15 cellular contexts compared by ENCODE assay signal in the genomic region with DNA sequence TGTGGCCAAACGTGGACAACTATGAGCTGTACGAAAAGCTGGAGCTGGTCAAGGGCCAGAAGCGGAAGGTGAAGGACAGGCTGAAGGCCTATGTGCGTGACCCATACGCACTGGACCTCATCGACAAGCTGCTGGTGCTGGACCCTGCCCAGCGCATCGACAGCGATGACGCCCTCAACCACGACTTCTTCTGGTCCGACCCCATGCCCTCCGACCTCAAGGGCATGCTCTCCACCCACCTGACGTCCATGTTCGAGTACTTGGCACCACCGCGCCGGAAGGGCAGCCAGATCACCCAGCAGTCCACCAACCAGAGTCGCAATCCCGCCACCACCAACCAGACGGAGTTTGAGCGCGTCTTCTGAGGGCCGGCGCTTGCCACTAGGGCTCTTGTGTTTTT. TPM values are rescaled to one million over a fixed set of nuclear protein-coding genes. Genes with fewer than 3 reads are reported as not detected.
A peak's percentile ranks its signal among the peaks of the same experiment; 100 is the strongest.
DNase-seq lines count a peak whose midpoint lies in the region; ATAC-seq, FAIRE-seq and TF ChIP-seq lines count a peak whose summit lies in the region.
"Had no signal": no experiment of that assay in that cellular context is flagged by ENCODE, and none has a peak within 500 bp of the region (broad histone marks: within the 10 kb centered on the region; RNA-seq: fewer than 3 reads in every experiment).

No MANE protein-coding gene starts in this region.

- in situ Hi-C loops in HepG2 (cut with HindIII; ENCODE audit: extremely low pct_ligation_motif_present, low pct_unique_long_range_greater_than_20kb) = no loop called here

- BruUV-seq in HepG2 (replicated peaks; lab: Mats Ljungman, UMichigan) = no TSS peak

- no peaks in the 10 kb centered on the region for H3K27me3 Mint-ChIP-seq in activated T-helper 2 cell treated with anti-CD3 and anti-CD28 coated beads, Interferon-gamma antibody, Interleukin-2, Interleukin-4, amounts not matched to agents 10 μg/mL and 5 μg/mL and 100 μg/mL, durations not matched to agents 14 hours and 24 hours and 36 hours (ENCODE audit: low read depth)
- no peaks in the 10 kb centered on the region for H3K27me3 Mint-ChIP-seq in stimulated activated memory B cell treated with anti-CD40 and anti-IgM and Interleukin-4, amounts not matched to agents 10 μg/mL and 1 μg/mL and 100 μg/mL, for 72 hours

- CTCF ChIA-PET in HepG2 (lab: Yijun Ruan, JAX; ENCODE audit: low intra/inter-chr PET ratio, low total read pairs) = no interaction called here

- H3K27ac ChIP-seq in right cardiac atrium (ENCODE audit: low read length) (no peak overlapping the region), HepG2 (ENCODE audit: extremely low read length, insufficient read depth, low read length) (no peak overlapping the region)
- H3K27ac ChIP-seq: colonic mucosa, neutrophil had no signal

- ATAC-seq in right cardiac atrium (no peak), left cardiac atrium (no peak), HepG2 (no peak), HG03280 (IDR thresholded peaks at IDR 0.05; ENCODE audit: unreplicated experiment) (no peak)
- no peak for ATAC-seq in stimulated activated memory B cell treated with anti-CD40 and anti-IgM and Interleukin-4, amounts not matched to agents 10 μg/mL and 1 μg/mL and 100 μg/mL, for 72 hours
- ATAC-seq: heart left ventricle had no signal

- H3K9ac ChIP-seq in HepG2 (ENCODE audit: insufficient read depth, low read depth, low read length) = no peak overlapping the region

- H3K4me1 ChIP-seq in right cardiac atrium (ENCODE audit: control insufficient read depth, insufficient read depth, low read length) (peaks cover 6% of the 10 kb centered on the region), HepG2 (ENCODE audit: insufficient read depth, low read length) (peaks cover 28% of the 10 kb centered on the region)
- H3K4me1 ChIP-seq: Caco-2, colonic mucosa had no signal

- H2AFZ ChIP-seq in HepG2 (ENCODE audit: low read length) = no peak overlapping the region

- H3K4me3 ChIP-seq in right cardiac atrium (ENCODE audit: low read length) (no peak overlapping the region), HepG2 (replicated peaks in 1 of 3; ENCODE audit: insufficient read depth in 1 of 3, low read depth in 2 of 3, low read length in 3 of 3) (no peak overlapping the region)
- H3K4me3 ChIP-seq: colonic mucosa, heart left ventricle had no signal

- TF ChIP-seq POLR2A in HepG2 (IDR thresholded peaks at IDR 0.05; ENCODE audit: insufficient read depth in 1 of 2, low read depth in 2 of 2, low read length in 2 of 2) (0 out of 4 replicates have a peak, but pooled peaks of 1 of the 2 experiments have one; percentile 28), GM12891 (IDR thresholded peaks at IDR 0.05; ENCODE audit: low read depth, low read length) (no peak)

- peak overlapping the region; percentile 55 for H3K27ac Mint-ChIP-seq in activated T-helper 2 cell treated with anti-CD3 and anti-CD28 coated beads, Interferon-gamma antibody, Interleukin-2, Interleukin-4, amounts not matched to agents 10 μg/mL and 5 μg/mL and 100 μg/mL, durations not matched to agents 14 hours and 24 hours and 36 hours
- no peak overlapping the region for H3K27ac Mint-ChIP-seq in stimulated activated memory B cell treated with anti-CD40 and anti-IgM and Interleukin-4, amounts not matched to agents 10 μg/mL and 1 μg/mL and 100 μg/mL, for 72 hours

- H3K36me3 Mint-ChIP-seq in activated T-helper 2 cell treated with anti-CD3 and anti-CD28 coated beads, Interferon-gamma antibody, Interleukin-2, Interleukin-4, amounts not matched to agents 10 μg/mL and 5 μg/mL and 100 μg/mL, durations not matched to agents 14 hours and 24 hours and 36 hours (ENCODE audit: low read depth) = peaks cover 69% of the 10 kb centered on the region
- H3K36me3 Mint-ChIP-seq in stimulated activated memory B cell treated with anti-CD40 and anti-IgM and Interleukin-4, amounts not matched to agents 10 μg/mL and 1 μg/mL and 100 μg/mL, for 72 hours = peaks cover 50% of the 10 kb centered on the region

- 85% methylated on average over 25 of the region's 25 CpGs for WGBS in right cardiac atrium
- WGBS in HepG2 (ENCODE audit: low lambda C conversion rate) = 95% methylated on average over 25 of the region's 25 CpGs

- H3K4me2 ChIP-seq in HepG2 (ENCODE audit: low read depth, low read length) = no peak overlapping the region

- H3K36me3 ChIP-seq in HepG2 (replicated peaks in 1 of 2; ENCODE audit: control insufficient read depth in 1 of 2, insufficient read depth in 2 of 2, low read length in 2 of 2) = peaks cover 24 to 41% of the 10 kb centered on the region in 2 experiments

- intact Hi-C loops in right cardiac atrium (cut with DNase I) (loop anchor here in 1 of 4 donors (5.0 kb wide), 1 partner anchor 52 kb away; a partner anchor contains a TSS), left cardiac atrium (cut with DNase I) (loop anchor here in 1 of 2 donors (5.0 kb wide), 1 partner anchor 83 kb away; no protein-coding TSS in a partner anchor), HepG2 (cut with micrococcal nuclease; ENCODE audit: unreplicated experiment) (loop anchor here (5.0 kb wide), 1 partner anchor 197 kb away; no protein-coding TSS in a partner anchor)
- intact Hi-C loops in activated T-helper 2 cell treated with anti-CD3 and anti-CD28 coated beads, Interferon-gamma antibody, Interleukin-2, Interleukin-4, amounts not matched to agents 10 μg/mL and 5 μg/mL and 100 μg/mL, durations not matched to agents 14 hours and 24 hours and 36 hours (cut with micrococcal nuclease) = loop anchor here (5.0 kb wide), 2 partner anchors 128 to 243 kb away; a partner anchor contains a TSS

- no peak overlapping the region for H3K4me3 Mint-ChIP-seq in activated T-helper 2 cell treated with anti-CD3 and anti-CD28 coated beads, Interferon-gamma antibody, Interleukin-2, Interleukin-4, amounts not matched to agents 10 μg/mL and 5 μg/mL and 100 μg/mL, durations not matched to agents 14 hours and 24 hours and 36 hours (ENCODE audit: low read depth)
- H3K4me3 Mint-ChIP-seq in stimulated activated memory B cell treated with anti-CD40 and anti-IgM and Interleukin-4, amounts not matched to agents 10 μg/mL and 1 μg/mL and 100 μg/mL, for 72 hours = no peak overlapping the region

- no peak for TF ChIP-seq EP300 in HepG2 (IDR thresholded peaks at IDR 0.05; ENCODE audit: low read depth in 2 of 2, low read length in 2 of 2)
- TF ChIP-seq EP300 in HepG2 (CRISPR knock-in tag; IDR thresholded peaks at IDR 0.05; ENCODE audit: borderline replicate concordance) = no peak

- no peaks in the 10 kb centered on the region for H3K9me3 Mint-ChIP-seq in activated T-helper 2 cell treated with anti-CD3 and anti-CD28 coated beads, Interferon-gamma antibody, Interleukin-2, Interleukin-4, amounts not matched to agents 10 μg/mL and 5 μg/mL and 100 μg/mL, durations not matched to agents 14 hours and 24 hours and 36 hours
- H3K9me3 Mint-ChIP-seq in stimulated activated memory B cell treated with anti-CD40 and anti-IgM and Interleukin-4, amounts not matched to agents 10 μg/mL and 1 μg/mL and 100 μg/mL, for 72 hours = no peaks in the 10 kb centered on the region

- no peak for TF ChIP-seq RAD21 in HepG2 (CRISPR knock-in tag; IDR thresholded peaks at IDR 0.05)

- no peaks in the 10 kb centered on the region for H3K9me3 ChIP-seq in right cardiac atrium (ENCODE audit: control insufficient read depth, low read length)
- no peaks in the 10 kb centered on the region for H3K9me3 ChIP-seq in HepG2 (ENCODE audit: low read length)
- H3K9me3 ChIP-seq: Caco-2, colonic mucosa, heart left ventricle, neutrophil had no signal

- POLR2A ChIA-PET in HepG2 (lab: Yijun Ruan, JAX) = no interaction called here

- H3K27me3 ChIP-seq in right cardiac atrium (ENCODE audit: control insufficient read depth, insufficient read depth) (no peaks in the 10 kb centered on the region), HepG2 (ENCODE audit: control insufficient read depth in 1 of 2, insufficient read depth in 2 of 2, low read length in 2 of 2) (no peaks in the 10 kb centered on the region)
- H3K27me3 ChIP-seq: colonic mucosa, heart left ventricle, neutrophil had no signal

- H3K4me1 Mint-ChIP-seq in activated T-helper 2 cell treated with anti-CD3 and anti-CD28 coated beads, Interferon-gamma antibody, Interleukin-2, Interleukin-4, amounts not matched to agents 10 μg/mL and 5 μg/mL and 100 μg/mL, durations not matched to agents 14 hours and 24 hours and 36 hours (ENCODE audit: low read depth) = peaks cover 32% of the 10 kb centered on the region
- H3K4me1 Mint-ChIP-seq in stimulated activated memory B cell treated with anti-CD40 and anti-IgM and Interleukin-4, amounts not matched to agents 10 μg/mL and 1 μg/mL and 100 μg/mL, for 72 hours = peaks cover 54% of the 10 kb centered on the region

- FAIRE-seq in HepG2 (lab: Jason Lieb, UNC) = no peak
- no peak for FAIRE-seq in GM12891 (lab: Jason Lieb, UNC)

- no peak for TF ChIP-seq CTCF in HepG2 (CRISPR knock-in tag; IDR thresholded peaks at IDR 0.05)

- H3K79me2 ChIP-seq in HepG2 (ENCODE audit: insufficient read depth, low read length) = peaks cover 19% of the 10 kb centered on the region

- DNase-seq in right cardiac atrium (peak in 2 of 3 donors; percentile 18 to 55), left cardiac atrium (no peak), HepG2 (ENCODE audit: low spot score) (no peak), GM12891 (ENCODE audit: insufficient read length, low spot score) (no peak)
- DNase-seq in activated T-helper 2 cell treated with anti-CD3 and anti-CD28 coated beads, Interferon-gamma antibody, Interleukin-2, Interleukin-4, amounts not matched to agents 10 μg/mL and 5 μg/mL and 100 μg/mL, durations not matched to agents 14 hours and 24 hours and 36 hours (ENCODE audit: low spot score) = no peak
- DNase-seq: Caco-2, colonic mucosa, EL, KBM-7, NCI-H2029, NCI-H446 had no signal

- peaks cover 25% of the 10 kb centered on the region for H4K20me1 ChIP-seq in HepG2 (ENCODE audit: insufficient read depth, low read length)

RNA-seq across cellular contexts. Expression of a gene that starts 3.3 kb away (rescaled TPM):
- total RNA-seq in right cardiac atrium (10 to 100 TPM; 49.0 to 62.5 (median 58.6) TPM), left cardiac atrium (10 to 100 TPM; 58.3 to 64.2 TPM), HepG2 (2016; rRNA removed; fragmentation: Illumina TruSeq; extraction: Trizol) (16.8 TPM in 2 replicates)
- polyA plus RNA-seq in right cardiac atrium (37.3 TPM), HepG2 (2011; rRNA removed) (21.5 and 26.1 TPM in 2 replicates)
- total RNA-seq in activated T-helper 2 cell treated with anti-CD3 and anti-CD28 coated beads, Interferon-gamma antibody, Interleukin-2, Interleukin-4, amounts not matched to agents 10 μg/mL and 5 μg/mL and 100 μg/mL, durations not matched to agents 14 hours and 24 hours and 36 hours = 98.1 and 99.8 TPM in 2 replicates
- 5.3 and 6.3 TPM in 2 replicates for total RNA-seq in HepG2 (2016; cell fraction: cytosol; rRNA removed; fragmentation: Illumina TruSeq; extraction: Trizol; ENCODE audit: low read depth)
- total RNA-seq in HepG2 (2016; cell fraction: insoluble cytoplasmic fraction; rRNA removed; fragmentation: Illumina TruSeq; extraction: Trizol) = 14.3 and 15.5 TPM in 2 replicates
- total RNA-seq in HepG2 (2016; cell fraction: membrane; rRNA removed; fragmentation: Illumina TruSeq; extraction: Trizol) = 13.1 and 13.7 TPM in 2 replicates
- 13.7 and 14.2 TPM in 2 replicates for total RNA-seq in HepG2 (2016; cell fraction: nucleus; rRNA removed; fragmentation: Illumina TruSeq; extraction: Trizol)
- 16.1 and 24.8 TPM in 2 replicates for polyA plus RNA-seq in HepG2 (2011; cell fraction: cytosol; rRNA removed)
- 85.3 and 97.2 TPM in 2 replicates for polyA plus RNA-seq in HepG2 (2011; cell fraction: nucleus; rRNA removed)
- 18.5 and 23.5 TPM in 2 replicates for polyA plus RNA-seq in HepG2 (2012)
- polyA plus RNA-seq in HepG2 (2016; cell fraction: cytosol; fragmentation: Illumina TruSeq; extraction: Trizol; ENCODE audit: low read depth) = 7.2 and 7.8 TPM in 2 replicates
- 21.4 and 33.5 TPM in 2 replicates for polyA plus RNA-seq in HepG2 (2016; cell fraction: insoluble cytoplasmic fraction; fragmentation: Illumina TruSeq; extraction: Trizol; ENCODE audit: low read depth)
- polyA plus RNA-seq in HepG2 (2016; cell fraction: membrane; fragmentation: Illumina TruSeq; extraction: Trizol; ENCODE audit: low read depth) = 10.9 and 12.8 TPM in 2 replicates
- polyA plus RNA-seq in HepG2 (2016; cell fraction: nucleus; fragmentation: Illumina TruSeq; extraction: Trizol; ENCODE audit: insufficient read depth, low read depth) = 35.3 and 35.6 TPM in 2 replicates
- polyA minus RNA-seq in HepG2 (2011; rRNA and poly(A)+ RNA removed; ENCODE audit: low replicate concordance) = 47.9 and 105 TPM in 2 replicates
- polyA minus RNA-seq in HepG2 (2011; cell fraction: cytosol; rRNA and poly(A)+ RNA removed) = 13.9 and 18.8 TPM in 2 replicates
- 27.6 and 29.4 TPM in 2 replicates for polyA minus RNA-seq in HepG2 (2011; cell fraction: nucleus; rRNA and poly(A)+ RNA removed)
- polyA plus RNA-seq in GM12891 (2012; ENCODE audit: low read depth, missing spikeins) = 48.5 TPM

RNA-seq across cellular contexts. Expression of a gene that starts 10.7 kb away (rescaled TPM):
- 10 to 100 TPM in 3 of 4 donors, 1 to 10 TPM in 1; 9.4 to 15.5 (median 12.7) TPM for total RNA-seq in right cardiac atrium
- polyA plus RNA-seq in right cardiac atrium = 17.4 TPM
- 10 to 100 TPM; 18.4 to 21.5 TPM for total RNA-seq in left cardiac atrium
- 23.6 and 25.1 TPM in 2 replicates for total RNA-seq in activated T-helper 2 cell treated with anti-CD3 and anti-CD28 coated beads, Interferon-gamma antibody, Interleukin-2, Interleukin-4, amounts not matched to agents 10 μg/mL and 5 μg/mL and 100 μg/mL, durations not matched to agents 14 hours and 24 hours and 36 hours
- total RNA-seq in HepG2 (2016; rRNA removed; fragmentation: Illumina TruSeq; extraction: Trizol) = not detected in 2 replicates
- total RNA-seq in HepG2 (2016; cell fraction: cytosol; rRNA removed; fragmentation: Illumina TruSeq; extraction: Trizol; ENCODE audit: low read depth) = not detected in 2 replicates
- total RNA-seq in HepG2 (2016; cell fraction: insoluble cytoplasmic fraction; rRNA removed; fragmentation: Illumina TruSeq; extraction: Trizol) = not detected in 2 replicates
- total RNA-seq in HepG2 (2016; cell fraction: membrane; rRNA removed; fragmentation: Illumina TruSeq; extraction: Trizol) = not detected in 2 replicates
- total RNA-seq in HepG2 (2016; cell fraction: nucleus; rRNA removed; fragmentation: Illumina TruSeq; extraction: Trizol) = not detected in 2 replicates
- not detected in 2 replicates for polyA plus RNA-seq in HepG2 (2011; rRNA removed)
- 0.03 TPM in 1 of 2 replicates, not detected in the other for polyA plus RNA-seq in HepG2 (2011; cell fraction: cytosol; rRNA removed)
- not detected in 2 replicates for polyA plus RNA-seq in HepG2 (2011; cell fraction: nucleus; rRNA removed)
- 0.19 TPM in 1 of 2 replicates, not detected in the other for polyA plus RNA-seq in HepG2 (2012)
- not detected in 2 replicates for polyA plus RNA-seq in HepG2 (2016; cell fraction: cytosol; fragmentation: Illumina TruSeq; extraction: Trizol; ENCODE audit: low read depth)
- not detected in 2 replicates for polyA plus RNA-seq in HepG2 (2016; cell fraction: insoluble cytoplasmic fraction; fragmentation: Illumina TruSeq; extraction: Trizol; ENCODE audit: low read depth)
- not detected in 2 replicates for polyA plus RNA-seq in HepG2 (2016; cell fraction: membrane; fragmentation: Illumina TruSeq; extraction: Trizol; ENCODE audit: low read depth)
- not detected in 2 replicates for polyA plus RNA-seq in HepG2 (2016; cell fraction: nucleus; fragmentation: Illumina TruSeq; extraction: Trizol; ENCODE audit: insufficient read depth, low read depth)
- polyA minus RNA-seq in HepG2 (2011; rRNA and poly(A)+ RNA removed; ENCODE audit: low replicate concordance) = 0.20 and 0.84 TPM in 2 replicates
- polyA minus RNA-seq in HepG2 (2011; cell fraction: cytosol; rRNA and poly(A)+ RNA removed) = not detected in 2 replicates
- not detected in 2 replicates for polyA minus RNA-seq in HepG2 (2011; cell fraction: nucleus; rRNA and poly(A)+ RNA removed)
- polyA plus RNA-seq in GM12891 (2012; ENCODE audit: low read depth, missing spikeins) = 10.6 TPM

RNA-seq across cellular contexts. Expression of a gene that starts 13.5 kb away (rescaled TPM):
- 10 to 100 TPM; 34.1 to 53.1 (median 45.6) TPM for total RNA-seq in right cardiac atrium
- polyA plus RNA-seq in right cardiac atrium = 30.1 TPM
- 10 to 100 TPM; 40.4 to 59.5 TPM for total RNA-seq in left cardiac atrium
- total RNA-seq in activated T-helper 2 cell treated with anti-CD3 and anti-CD28 coated beads, Interferon-gamma antibody, Interleukin-2, Interleukin-4, amounts not matched to agents 10 μg/mL and 5 μg/mL and 100 μg/mL, durations not matched to agents 14 hours and 24 hours and 36 hours = 116 and 137 TPM in 2 replicates
- 20.3 and 35.6 TPM in 2 replicates for total RNA-seq in HepG2 (2016; rRNA removed; fragmentation: Illumina TruSeq; extraction: Trizol)
- total RNA-seq in HepG2 (2016; cell fraction: cytosol; rRNA removed; fragmentation: Illumina TruSeq; extraction: Trizol; ENCODE audit: low read depth) = 7.4 and 10.3 TPM in 2 replicates
- total RNA-seq in HepG2 (2016; cell fraction: insoluble cytoplasmic fraction; rRNA removed; fragmentation: Illumina TruSeq; extraction: Trizol) = 18.5 and 37.2 TPM in 2 replicates
- 18.1 and 18.9 TPM in 2 replicates for total RNA-seq in HepG2 (2016; cell fraction: membrane; rRNA removed; fragmentation: Illumina TruSeq; extraction: Trizol)
- 26.8 and 31.7 TPM in 2 replicates for total RNA-seq in HepG2 (2016; cell fraction: nucleus; rRNA removed; fragmentation: Illumina TruSeq; extraction: Trizol)
- 36.8 and 41.3 TPM in 2 replicates for polyA plus RNA-seq in HepG2 (2011; rRNA removed)
- polyA plus RNA-seq in HepG2 (2011; cell fraction: cytosol; rRNA removed) = 20.2 and 34.2 TPM in 2 replicates
- polyA plus RNA-seq in HepG2 (2011; cell fraction: nucleus; rRNA removed) = 102 and 128 TPM in 2 replicates
- polyA plus RNA-seq in HepG2 (2012) = 16.9 and 23.2 TPM in 2 replicates
- 8.3 and 9.4 TPM in 2 replicates for polyA plus RNA-seq in HepG2 (2016; cell fraction: cytosol; fragmentation: Illumina TruSeq; extraction: Trizol; ENCODE audit: low read depth)
- polyA plus RNA-seq in HepG2 (2016; cell fraction: insoluble cytoplasmic fraction; fragmentation: Illumina TruSeq; extraction: Trizol; ENCODE audit: low read depth) = 21.4 and 32.6 TPM in 2 replicates
- 12.8 and 13.0 TPM in 2 replicates for polyA plus RNA-seq in HepG2 (2016; cell fraction: membrane; fragmentation: Illumina TruSeq; extraction: Trizol; ENCODE audit: low read depth)
- polyA plus RNA-seq in HepG2 (2016; cell fraction: nucleus; fragmentation: Illumina TruSeq; extraction: Trizol; ENCODE audit: insufficient read depth, low read depth) = 68.3 and 83.1 TPM in 2 replicates
- polyA minus RNA-seq in HepG2 (2011; rRNA and poly(A)+ RNA removed; ENCODE audit: low replicate concordance) = 71.8 and 195 TPM in 2 replicates
- 13.5 and 19.9 TPM in 2 replicates for polyA minus RNA-seq in HepG2 (2011; cell fraction: cytosol; rRNA and poly(A)+ RNA removed)
- polyA minus RNA-seq in HepG2 (2011; cell fraction: nucleus; rRNA and poly(A)+ RNA removed) = 25.4 and 26.6 TPM in 2 replicates
- polyA plus RNA-seq in GM12891 (2012; ENCODE audit: low read depth, missing spikeins) = 48.1 TPM

RNA-seq across cellular contexts. Expression of a gene that starts 54.1 kb away (rescaled TPM):
- total RNA-seq in right cardiac atrium (1 to 10 TPM; 3.1 to 3.9 (median 3.5) TPM), left cardiac atrium (1 to 10 TPM; 5.1 TPM), HepG2 (2016; rRNA removed; fragmentation: Illumina TruSeq; extraction: Trizol) (5.5 and 7.2 TPM in 2 replicates)
- polyA plus RNA-seq in right cardiac atrium (3.7 TPM), HepG2 (2011; rRNA removed) (3.5 and 4.9 TPM in 2 replicates)
- 20.2 and 20.6 TPM in 2 replicates for total RNA-seq in activated T-helper 2 cell treated with anti-CD3 and anti-CD28 coated beads, Interferon-gamma antibody, Interleukin-2, Interleukin-4, amounts not matched to agents 10 μg/mL and 5 μg/mL and 100 μg/mL, durations not matched to agents 14 hours and 24 hours and 36 hours
- 5.2 and 7.3 TPM in 2 replicates for total RNA-seq in HepG2 (2016; cell fraction: cytosol; rRNA removed; fragmentation: Illumina TruSeq; extraction: Trizol; ENCODE audit: low read depth)
- total RNA-seq in HepG2 (2016; cell fraction: insoluble cytoplasmic fraction; rRNA removed; fragmentation: Illumina TruSeq; extraction: Trizol) = 4.5 and 7.9 TPM in 2 replicates
- total RNA-seq in HepG2 (2016; cell fraction: membrane; rRNA removed; fragmentation: Illumina TruSeq; extraction: Trizol) = 7.9 and 11.8 TPM in 2 replicates
- 6.0 and 8.4 TPM in 2 replicates for total RNA-seq in HepG2 (2016; cell fraction: nucleus; rRNA removed; fragmentation: Illumina TruSeq; extraction: Trizol)
- polyA plus RNA-seq in HepG2 (2011; cell fraction: cytosol; rRNA removed) = 3.9 and 7.0 TPM in 2 replicates
- polyA plus RNA-seq in HepG2 (2011; cell fraction: nucleus; rRNA removed) = 10.9 and 13.2 TPM in 2 replicates
- 3.9 and 5.6 TPM in 2 replicates for polyA plus RNA-seq in HepG2 (2012)
- 7.5 and 14.0 TPM in 2 replicates for polyA plus RNA-seq in HepG2 (2016; cell fraction: cytosol; fragmentation: Illumina TruSeq; extraction: Trizol; ENCODE audit: low read depth)
- 8.1 and 8.2 TPM in 2 replicates for polyA plus RNA-seq in HepG2 (2016; cell fraction: insoluble cytoplasmic fraction; fragmentation: Illumina TruSeq; extraction: Trizol; ENCODE audit: low read depth)
- 13.5 and 15.3 TPM in 2 replicates for polyA plus RNA-seq in HepG2 (2016; cell fraction: membrane; fragmentation: Illumina TruSeq; extraction: Trizol; ENCODE audit: low read depth)
- polyA plus RNA-seq in HepG2 (2016; cell fraction: nucleus; fragmentation: Illumina TruSeq; extraction: Trizol; ENCODE audit: insufficient read depth, low read depth) = 15.9 and 17.9 TPM in 2 replicates
- 5.5 and 15.6 TPM in 2 replicates for polyA minus RNA-seq in HepG2 (2011; rRNA and poly(A)+ RNA removed; ENCODE audit: low replicate concordance)
- 3.2 and 3.6 TPM in 2 replicates for polyA minus RNA-seq in HepG2 (2011; cell fraction: cytosol; rRNA and poly(A)+ RNA removed)
- 2.4 and 3.0 TPM in 2 replicates for polyA minus RNA-seq in HepG2 (2011; cell fraction: nucleus; rRNA and poly(A)+ RNA removed)
- polyA plus RNA-seq in GM12891 (2012; ENCODE audit: low read depth, missing spikeins) = 6.3 TPM

Comparison
In these comparisons a context has a peak if more than half of its experiments do, and no peak if none do; other contexts are left out.
1. DNase-seq: peak in right cardiac atrium (2 of 3); none in left cardiac atrium (single experiment), activated T-helper 2 cell treated with anti-CD3 and anti-CD28 coated beads, Interferon-gamma antibody, Interleukin-2, Interleukin-4, amounts not matched to agents 10 μg/mL and 5 μg/mL and 100 μg/mL, durations not matched to agents 14 hours and 24 hours and 36 hours (single experiment), HepG2 (single experiment) and GM12891 (single experiment).
2. RNA of a gene that starts 10.7 kb away (total RNA-seq): 23.6 to 25.1 TPM in activated T-helper 2 cell treated with anti-CD3 and anti-CD28 coated beads, Interferon-gamma antibody, Interleukin-2, Interleukin-4, amounts not matched to agents 10 μg/mL and 5 μg/mL and 100 μg/mL, durations not matched to agents 14 hours and 24 hours and 36 hours, 18.4 to 21.5 TPM in left cardiac atrium and 9.4 to 15.5 TPM in right cardiac atrium; not detected in HepG2; every median in the first group is over 10 times any median in the second.